ENCODE assay signal across 17 cellular contexts in genomic region chrX:16834811-16835210, GRCh38. TPM values are rescaled to one million over a fixed set of nuclear protein-coding genes. Genes with fewer than 3 reads are reported as not detected.
DNase-seq lines count a peak whose midpoint lies in the region; ATAC-seq and TF ChIP-seq lines count a peak whose summit lies in the region.
"Had no signal": no experiment of that assay in that cellular context is flagged by ENCODE, and none has a peak within 500 bp of the region (broad histone marks: within the 10 kb centered on the region; RNA-seq: fewer than 3 reads in every experiment).

No MANE protein-coding gene starts in this region.

- DNase-seq in left ventricle myocardium inferior (no peak), heart left ventricle (no peak), choroid plexus epithelial cell (ENCODE audit: low read depth) (peak; percentile 91), type B pancreatic cell (ENCODE audit: extremely low spot score, unreplicated experiment) (no peak), T-cell (no peak)
- DNase-seq in activated CD8-positive, alpha-beta memory T cell treated with anti-CD3 and anti-CD28 coated beads for 24 hours = no peak
- DNase-seq: MG63, NCI-H1092 treated with DMSO at 0.1 percent for 48 hours, NCI-H187, NCI-H748 treated with DMSO at 0.1 percent for 48 hours, OCI-M1, SHP77 treated with DMSO at 0.1 percent for 48 hours had no signal

- ATAC-seq in heart left ventricle (no peak), T-cell (replicated peaks in 1 of 4) (no peak), GM21528 (IDR thresholded peaks at IDR 0.05; ENCODE audit: low FRiP score, unreplicated experiment) (no peak)
- ATAC-seq: A549 had no signal

- peaks cover 32% of the 10 kb centered on the region for H3K4me1 Mint-ChIP-seq in nephron
- peaks cover 52% of the 10 kb centered on the region for H3K4me1 Mint-ChIP-seq in type B pancreatic cell (ENCODE audit: unreplicated experiment)
- peaks cover 0 to 2% (median 0%) of the 10 kb centered on the region in 3 donors for H3K4me1 Mint-ChIP-seq in T-cell

- TF ChIP-seq CTCF in left ventricle myocardium inferior (IDR thresholded peaks at IDR 0.05; ENCODE audit: borderline replicate concordance) = no peak
- no peak for TF ChIP-seq CTCF in heart left ventricle (IDR thresholded peaks at IDR 0.05)
- no peak for TF ChIP-seq CTCF in choroid plexus epithelial cell (conservative IDR thresholded peaks at IDR 0.05; ENCODE audit: low read depth, low read length)
- no peak for TF ChIP-seq CTCF in nephron (IDR thresholded peaks at IDR 0.05; ENCODE audit: unreplicated experiment in 3 of 3)
- TF ChIP-seq CTCF in type B pancreatic cell (conservative IDR thresholded peaks at IDR 0.05) = no peak

- H3K4me3 Mint-ChIP-seq in nephron = no peak overlapping the region
- H3K4me3 Mint-ChIP-seq in type B pancreatic cell = no peak overlapping the region
- H3K4me3 Mint-ChIP-seq in T-cell = no peak overlapping the region

- 51 to 86% (median 65%) methylated on average over 6 of the region's 6 CpGs for WGBS in heart left ventricle, 4 donors

- no peaks in the 10 kb centered on the region for H3K27me3 ChIP-seq in left ventricle myocardium inferior (ENCODE audit: low read depth)
- H3K27me3 ChIP-seq in heart left ventricle = no peaks in the 10 kb centered on the region
- H3K27me3 ChIP-seq: BLaER1 treated with 17β-estradiol and CSF1 and Interleukin-3, amounts not matched to agents 10 nM and 100 nM; MG63 had no signal

- H3K27ac ChIP-seq in left ventricle myocardium inferior (replicated peaks) (peak overlapping the region; percentile 5), heart left ventricle (peak overlapping the region in 1 of 12 donors; percentile 17)
- H3K27ac ChIP-seq: A549; BLaER1 treated with 17β-estradiol and CSF1 and Interleukin-3, amounts not matched to agents 10 nM and 100 nM; KMS-11 had no signal

- H3K9me3 ChIP-seq in left ventricle myocardium inferior (replicated peaks) = no peaks in the 10 kb centered on the region
- H3K9me3 ChIP-seq in heart left ventricle = no peaks in the 10 kb centered on the region
- H3K9me3 ChIP-seq: A549; BLaER1 treated with 17β-estradiol and CSF1 and Interleukin-3, amounts not matched to agents 10 nM and 100 nM had no signal

- CTCF ChIA-PET in T-cell (lab: Charles Lee) = interaction anchor here in 1 of 2 donors (0.6 kb wide), 1 partner anchor 14 kb away, joined by 3 read pairs; no protein-coding TSS in a partner anchor

- no peak overlapping the region for H3K4me3 ChIP-seq in left ventricle myocardium inferior
- H3K4me3 ChIP-seq in heart left ventricle = no peak overlapping the region
- no peak overlapping the region for H3K4me3 ChIP-seq in choroid plexus epithelial cell (ENCODE audit: low read depth, low read length)
- H3K4me3 ChIP-seq: A549; BLaER1 treated with 17β-estradiol and CSF1 and Interleukin-3, amounts not matched to agents 10 nM and 100 nM; MG63 had no signal

- H3K27ac Mint-ChIP-seq in nephron (peak overlapping the region; percentile 5 to 64 (median 25)), type B pancreatic cell (peak overlapping the region; percentile 52), T-cell (no peak overlapping the region)

- H3K36me3 Mint-ChIP-seq in nephron (ENCODE audit: low read depth) = peaks cover 75% of the 10 kb centered on the region
- H3K36me3 Mint-ChIP-seq in type B pancreatic cell = peaks cover 48% of the 10 kb centered on the region
- H3K36me3 Mint-ChIP-seq in T-cell = peaks cover 25% of the 10 kb centered on the region

- H3K36me3 ChIP-seq in left ventricle myocardium inferior (peaks cover 8% of the 10 kb centered on the region), heart left ventricle (peaks cover 0 to 83% (median 24%) of the 10 kb centered on the region in 9 donors)

- no peaks in the 10 kb centered on the region for H3K9me3 Mint-ChIP-seq in nephron
- no peaks in the 10 kb centered on the region for H3K9me3 Mint-ChIP-seq in type B pancreatic cell
- H3K9me3 Mint-ChIP-seq in T-cell = no peaks in the 10 kb centered on the region

- H3K27me3 Mint-ChIP-seq in nephron (ENCODE audit: low read depth) = no peaks in the 10 kb centered on the region
- no peaks in the 10 kb centered on the region for H3K27me3 Mint-ChIP-seq in type B pancreatic cell
- no peaks in the 10 kb centered on the region for H3K27me3 Mint-ChIP-seq in T-cell

- intact Hi-C loops in left ventricle myocardium inferior (cut with micrococcal nuclease) = no loop called here
- intact Hi-C loops in heart left ventricle (cut with DNase I) = loop anchor here in 5 of 10 donors (5.0 to 10.0 kb wide), 3 partner anchors 47 to 212 kb away; no protein-coding TSS in a partner anchor

- TF ChIP-seq POLR2A in heart left ventricle (IDR thresholded peaks at IDR 0.05) = no peak

- POLR2A ChIA-PET in T-cell (lab: Charles Lee) = interaction anchor here in 1 of 2 donors (0.6 kb wide), 1 partner anchor 10 kb away, joined by 4 read pairs; no protein-coding TSS in a partner anchor

- peaks cover 14% of the 10 kb centered on the region for H3K4me1 ChIP-seq in left ventricle myocardium inferior
- H3K4me1 ChIP-seq in heart left ventricle = peaks cover 0 to 13% (median 6%) of the 10 kb centered on the region in 12 donors

RNA-seq across cellular contexts. Expression of gene RBBP7, which starts 35.4 kb away (rescaled TPM):
- total RNA-seq in left ventricle myocardium inferior (115 TPM), heart left ventricle (100 to 1,000 TPM in 6 of 9 donors, 10 to 100 TPM in 3; 88.7 to 124 (median 107) TPM), type B pancreatic cell (ENCODE audit: low replicate concordance) (157 and 202 TPM in 2 replicates), T-cell (100 to 1,000 TPM in 2 of 5 donors, 10 to 100 TPM in 3; 72.6 to 111 (median 90.3) TPM)
- polyA plus RNA-seq in heart left ventricle = 100 to 1,000 TPM in 1 of 2 donors, 10 to 100 TPM in 1; 93.3 to 110 TPM

RNA-seq across cellular contexts. Expression of gene TXLNG, which starts 48.5 kb away (rescaled TPM):
- total RNA-seq in left ventricle myocardium inferior = 5.1 TPM
- total RNA-seq in heart left ventricle = 1 to 10 TPM; 4.3 to 8.1 (median 6.3) TPM
- polyA plus RNA-seq in heart left ventricle = 1 to 10 TPM; 3.0 to 5.2 TPM
- total RNA-seq in type B pancreatic cell (ENCODE audit: low replicate concordance) = 24.5 and 27.3 TPM in 2 replicates
- total RNA-seq in T-cell = 10 to 100 TPM; 16.4 to 24.0 (median 17.9) TPM

Comparison
In these comparisons a context has a peak if more than half of its experiments do, and no peak if none do; other contexts are left out.
1. H3K27ac Mint-ChIP-seq: peak in nephron (3 of 3) and type B pancreatic cell (single experiment); none in T-cell (0 of 2).